26 cellular contexts compared by ENCODE assay signal in genomic region chr12:83996671-83997070, GRCh38.
"Had no signal": no experiment of that assay in that cellular context is flagged by ENCODE, and none has a peak within 500 bp of the region (broad histone marks: within the 10 kb centered on the region; RNA-seq: fewer than 3 reads in every experiment).

No MANE protein-coding gene starts in this region.

- H3K9ac ChIP-seq: neural progenitor cell had no signal

- H2AFZ ChIP-seq: neural progenitor cell had no signal

- H3K9me3 ChIP-seq: right lobe of liver, suprapubic skin had no signal

- H3K27me3 ChIP-seq: cardiac muscle cell, heart right ventricle, neural progenitor cell, right lobe of liver, stomach, suprapubic skin, tibial nerve had no signal

- H3K4me2 ChIP-seq: neural progenitor cell had no signal

- H3K4me3 ChIP-seq: cardiac muscle cell, heart right ventricle, lung, neural progenitor cell, right lobe of liver, skin epidermis, stomach, suprapubic skin, tibial nerve had no signal

- ATAC-seq: activated CD4-positive, alpha-beta T cell treated with anti-CD3 and anti-CD28 coated beads for 36 hours; activated T-cell treated with anti-CD3 and anti-CD28 coated beads, Interleukin-2, amount 50 U/mL, for 4 hours; heart right ventricle; left lobe of liver; naive thymus-derived CD8-positive, alpha-beta T cell; right lobe of liver; stimulated activated effector memory CD8-positive, alpha-beta T cell treated with anti-CD3 and anti-CD28 coated beads, Interleukin-12 subunit alpha, Interleukin-12 subunit beta, amount 100 ng/mL, for 72 hours; T-cell; WTC11 had no signal

- DNase-seq: activated CD4-positive, alpha-beta T cell treated with anti-CD3 and anti-CD28 coated beads for 36 hours; activated CD4-positive, alpha-beta T cell treated with anti-CD3 and anti-CD28 coated beads, Interleukin-2, amount 50 U/mL, for 4 hours; activated CD8-positive, alpha-beta memory T cell treated with anti-CD3 and anti-CD28 coated beads for 24 hours; activated CD8-positive, alpha-beta memory T cell treated with anti-CD3 and anti-CD28 coated beads, Interleukin-2, amount 50 U/mL, for 4 hours; activated naive CD4-positive, alpha-beta T cell treated with Interleukin-2 at 50 U/mL for 16 hours; activated naive CD8-positive, alpha-beta T cell treated with anti-CD3 and anti-CD28 coated beads for 36 hours; activated T-cell treated with anti-CD3 and anti-CD28 coated beads, Interleukin-2, amount 50 U/mL, for 4 hours; amniotic stem cell; effector CD4-positive, alpha-beta T cell; erythroblast; heart right ventricle; naive thymus-derived CD8-positive, alpha-beta T cell; posterior cingulate gyrus; right lobe of liver; stimulated activated CD4-positive, alpha-beta T cell treated with anti-CD3 and anti-CD28 coated beads, Interleukin-1b, Interleukin-23, amount 100 ng/mL, for 48 hours; stomach; T-cell had no signal

- H3K4me1 ChIP-seq: heart right ventricle, neural progenitor cell, right lobe of liver, stomach, suprapubic skin, tibial nerve had no signal

- H3K27ac ChIP-seq: cardiac muscle cell, heart right ventricle, neural progenitor cell, right lobe of liver, skin epidermis, stomach, suprapubic skin, tibial nerve had no signal

- H3K36me3 ChIP-seq: cardiac muscle cell, heart right ventricle, neural progenitor cell, right lobe of liver, stomach, suprapubic skin, tibial nerve had no signal
